ENCODE assay signal across 1 cellular context in the genomic region with DNA sequence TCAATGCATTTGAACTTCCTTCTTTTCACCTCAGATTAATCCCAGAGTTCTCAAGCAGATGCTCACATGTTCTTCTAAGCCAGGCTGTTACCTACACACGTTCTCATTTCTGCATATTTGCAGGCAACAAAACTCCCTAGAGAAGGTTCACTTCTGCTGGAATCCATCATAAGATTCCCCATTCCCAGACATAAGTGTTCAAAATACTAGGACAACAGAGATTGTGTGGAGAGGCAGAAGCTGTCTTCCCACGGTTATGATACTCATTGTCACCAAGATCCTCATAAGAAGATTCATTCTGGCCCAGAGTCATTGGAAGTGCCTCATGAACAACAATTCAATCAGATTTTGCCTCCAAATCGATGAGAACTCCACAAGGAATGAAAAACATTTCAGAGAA.
TF ChIP-seq lines count a peak whose summit lies in the region.

No MANE protein-coding gene starts in this region.

TF ChIP-seq in WTC11, 78 proteins besides CTCF, POLR2A, EP300 and RAD21 (continued from another document):
- TF ChIP-seq, protein P1, sequence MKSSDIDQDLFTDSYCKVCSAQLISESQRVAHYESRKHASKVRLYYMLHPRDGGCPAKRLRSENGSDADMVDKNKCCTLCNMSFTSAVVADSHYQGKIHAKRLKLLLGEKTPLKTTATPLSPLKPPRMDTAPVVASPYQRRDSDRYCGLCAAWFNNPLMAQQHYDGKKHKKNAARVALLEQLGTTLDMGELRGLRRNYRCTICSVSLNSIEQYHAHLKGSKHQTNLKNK (CRISPR knock-in tag; IDR thresholded peaks at IDR 0.05): no peak
